ENCODE assay signal across 8 cellular contexts in the genomic region with DNA sequence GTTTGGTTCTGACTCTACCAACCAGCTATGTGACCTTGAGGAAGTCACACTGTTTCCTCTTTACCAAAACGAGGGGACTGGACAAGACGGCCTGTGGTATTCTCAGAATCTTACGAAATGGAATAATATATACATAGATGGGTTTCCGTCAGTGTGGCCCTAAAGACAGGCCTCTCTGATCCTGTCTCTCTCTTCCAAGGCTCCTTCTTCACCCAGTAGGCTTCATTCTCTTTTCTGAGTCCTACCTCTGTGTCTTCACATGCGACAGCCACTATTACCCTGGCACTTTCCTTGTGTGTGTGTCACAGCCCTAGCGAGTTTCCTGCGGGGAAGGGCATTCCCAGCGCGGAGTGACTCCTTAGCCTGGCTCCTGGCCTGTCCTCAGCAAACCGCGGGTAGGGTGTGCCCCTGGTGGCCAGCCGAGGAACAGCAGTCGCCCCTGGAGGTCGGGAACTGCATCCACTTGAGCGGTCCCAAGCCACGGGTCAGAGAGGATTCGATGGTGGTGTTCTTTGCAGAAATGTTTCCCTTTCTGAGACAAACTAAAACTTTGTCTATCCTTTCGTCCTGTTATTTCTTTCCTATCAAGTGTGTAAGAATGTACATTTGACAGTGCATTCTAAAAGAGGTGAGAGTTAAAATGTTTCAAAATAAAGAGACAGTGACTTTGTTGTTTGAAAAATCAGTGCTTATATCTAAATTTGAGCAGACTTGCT.
DNase-seq lines count a peak whose midpoint lies in the region; ATAC-seq and TF ChIP-seq lines count a peak whose summit lies in the region.

No MANE protein-coding gene starts in this region.

- TF ChIP-seq CTCF in GM12865 (IDR thresholded peaks at IDR 0.05; ENCODE audit: insufficient read depth, low read depth, low read length, missing control alignments) (peak; percentile 99), Peyer's patch (IDR thresholded peaks at IDR 0.05) (peak; percentile 81 to 94 (median 93)), omental fat pad (IDR thresholded peaks at IDR 0.05) (peak in 2 of 3 donors; percentile 83 to 88), thoracic aorta (IDR thresholded peaks at IDR 0.05) (peak; percentile 99)

- H3K27me3 ChIP-seq in Peyer's patch (no peaks in the 10 kb centered on the region), thoracic aorta (replicated peaks; ENCODE audit: insufficient read depth) (no peaks in the 10 kb centered on the region)

- H3K27ac ChIP-seq in Peyer's patch: peak overlapping the region in 2 of 4 donors; percentile 21 to 40
- H3K27ac ChIP-seq in thoracic aorta: peak overlapping the region in 1 of 2 donors; percentile 15

- H3K4me3 ChIP-seq in GM12865 (ENCODE audit: low read depth, low read length): no peak overlapping the region
- H3K4me3 ChIP-seq in Peyer's patch: no peak overlapping the region
- H3K4me3 ChIP-seq in thoracic aorta: no peak overlapping the region

- H3K4me1 ChIP-seq in Peyer's patch: peaks cover 0 to 4% (median 0%) of the 10 kb centered on the region in 4 donors
- peaks cover 3 to 12% of the 10 kb centered on the region in 2 donors for H3K4me1 ChIP-seq in thoracic aorta (ENCODE audit: control insufficient read depth in 1 of 2, low read depth in 2 of 2)

- DNase-seq in GM12865 (ENCODE audit: low read depth) (peak; percentile 73), Peyer's patch (peak; percentile 66 to 91 (median 86)), glomerular endothelial cell (ENCODE audit: extremely low read depth, low read depth, low spot score) (peak; percentile 29), omental fat pad (ENCODE audit: low spot score) (peak; percentile 79), thoracic aorta (ENCODE audit: low spot score) (peak; percentile 54)
- DNase-seq in activated effector memory CD4-positive, alpha-beta T cell treated with anti-CD3 and anti-CD28 coated beads, Interleukin-2, amount 50 U/mL, for 16 hours: peak; percentile 81

- no peaks in the 10 kb centered on the region for H3K36me3 ChIP-seq in Peyer's patch
- no peaks in the 10 kb centered on the region for H3K36me3 ChIP-seq in thoracic aorta

- peak; percentile 72 for ATAC-seq in HG02798 (IDR thresholded peaks at IDR 0.05; ENCODE audit: poor library complexity, unreplicated experiment)
- peak; percentile 65 for ATAC-seq in omental fat pad (ENCODE audit: low FRiP score)
- peak; percentile 74 for ATAC-seq in thoracic aorta (ENCODE audit: insufficient number of reproducible peaks, low FRiP score, low read depth)
- ATAC-seq in GM21717 (IDR thresholded peaks at IDR 0.05; ENCODE audit: unreplicated experiment): no peak

- TF ChIP-seq POLR2A in Peyer's patch (IDR thresholded peaks at IDR 0.05): no peak

- H3K9me3 ChIP-seq in Peyer's patch: no peaks in the 10 kb centered on the region
- H3K9me3 ChIP-seq in thoracic aorta: no peaks in the 10 kb centered on the region

Comparison
In these comparisons a context has a peak if more than half of its experiments do, and no peak if none do; other contexts are left out.
1. DNase-seq: peak in every context shown above with its lines; median percentile 86 in Peyer's patch; 81 in activated effector memory CD4-positive, alpha-beta T cell treated with anti-CD3 and anti-CD28 coated beads, Interleukin-2, amount 50 U/mL, for 16 hours; 79 in omental fat pad; 73 in GM12865; 54 in thoracic aorta; 29 in glomerular endothelial cell.